Comparison of ENCODE assay signal across 25 cellular contexts in the genomic region with DNA sequence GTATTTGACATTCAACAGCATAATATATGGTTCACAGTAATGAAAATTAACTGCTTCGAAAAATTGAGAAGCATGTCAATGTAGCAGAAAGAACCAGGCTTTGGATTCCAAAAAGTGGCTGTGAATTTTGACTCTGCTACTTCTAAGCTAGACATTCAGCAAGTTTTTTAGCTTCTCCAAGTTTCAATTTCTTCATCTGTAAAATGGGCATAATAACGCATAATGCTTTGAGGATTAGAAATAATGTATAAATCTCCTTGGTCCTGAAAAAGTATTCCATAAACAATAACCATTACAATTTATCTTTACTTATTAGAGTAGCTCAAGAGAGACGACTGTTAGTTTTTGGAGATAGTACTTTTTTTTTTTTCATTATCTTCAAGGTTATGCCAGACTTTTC. TPM values are rescaled to one million over a fixed set of nuclear protein-coding genes. Genes with fewer than 3 reads are reported as not detected.
A peak's percentile ranks its signal among the peaks of the same experiment; 100 is the strongest.
DNase-seq lines count a peak whose midpoint lies in the region; ATAC-seq, FAIRE-seq and TF ChIP-seq lines count a peak whose summit lies in the region.
"Had no signal": no experiment of that assay in that cellular context is flagged by ENCODE, and none has a peak within 500 bp of the region (broad histone marks: within the 10 kb centered on the region; RNA-seq: fewer than 3 reads in every experiment).

No MANE protein-coding gene starts in this region.

- DNase-seq in HepG2 (ENCODE audit: low spot score) (no peak), right lobe of liver (no peak), K562 (ENCODE audit: extremely low read depth in 1 of 4, low spot score in 3 of 4) (no peak), type B pancreatic cell (ENCODE audit: extremely low spot score, unreplicated experiment) (no peak), NCI-H1436 treated with DMSO at 0.1 percent for 48 hours (lab: John Stamatoyannopoulos, UW) (no peak)
- DNase-seq in central memory CD4-positive, alpha-beta T cell, result no peak
- DNase-seq: 8988T; ACHN; BE2C; C1 segment of cervical spinal cord; Calu3; CD4-positive, alpha-beta memory T cell; CD4-positive, CD25-positive, alpha-beta regulatory T cell; CD8-positive, alpha-beta memory T cell; COR-L47; DMS79 treated with DMSO at 0.1 percent for 48 hours; GF-D8 had no signal

- FAIRE-seq in HepG2 (lab: Jason Lieb, UNC), result no peak
- no peak for FAIRE-seq in K562 (lab: Jason Lieb, UNC)
- FAIRE-seq: A204.1, D721Med, G401.6, GM12891 had no signal

- H3K27ac ChIP-seq in HepG2 (ENCODE audit: extremely low read length, insufficient read depth, low read length) (no peak overlapping the region), right lobe of liver (no peak overlapping the region), K562 (ENCODE audit: extremely low read depth, low read depth, low read length) (no peak overlapping the region)
- H3K27ac ChIP-seq: BLaER1 had no signal

- WGBS in HepG2 (ENCODE audit: low lambda C conversion rate), result 96% methylated on average over 3 of the region's 3 CpGs
- 87% methylated on average over 3 of the region's 3 CpGs for WGBS in right lobe of liver (ENCODE audit: insufficient coverage, low coverage, low lambda C conversion rate, missing lambda C conversion rate)
- WGBS in K562 (ENCODE audit: insufficient coverage, low coverage, missing lambda C conversion rate), result 67% methylated on average over 3 of the region's 3 CpGs

- H3K4me1 ChIP-seq in HepG2 (ENCODE audit: insufficient read depth, low read length) (peaks cover 42% of the 10 kb centered on the region), right lobe of liver (peaks cover 0 to 13% (median 6%) of the 10 kb centered on the region in 4 donors), Loucy (ENCODE audit: insufficient read depth, low read length, poor library complexity, severe bottlenecking) (peaks cover 20% of the 10 kb centered on the region), K562 (replicated peaks in 1 of 2; ENCODE audit: control insufficient read depth in 2 of 2, insufficient read depth in 2 of 2, low read length in 2 of 2) (peaks cover 3 to 5% of the 10 kb centered on the region in 2 experiments; a peak in 2 of 5 replicates)
- H3K4me1 ChIP-seq: BE2C, BLaER1 had no signal

- TF ChIP-seq POLR2A in HepG2 (IDR thresholded peaks at IDR 0.05; ENCODE audit: insufficient read depth in 1 of 2, low read depth in 2 of 2, low read length in 2 of 2), result no peak
- TF ChIP-seq POLR2A in right lobe of liver (IDR thresholded peaks at IDR 0.05), result no peak
- no peak for TF ChIP-seq POLR2A in K562 (conservative IDR thresholded peaks at IDR 0.05)

- ATAC-seq in HepG2 (no peak), right lobe of liver (no peak), K562 (no peak), GM18520 (IDR thresholded peaks at IDR 0.05; ENCODE audit: unreplicated experiment) (no peak)

- H3K9me2 ChIP-seq in Loucy (replicated peaks; ENCODE audit: low read depth, low read length), result no peaks in the 10 kb centered on the region

- peak overlapping the region; percentile 89 for H3K27ac Mint-ChIP-seq in type B pancreatic cell
- H3K27ac Mint-ChIP-seq: CD4-positive, alpha-beta memory T cell; CD4-positive, CD25-positive, alpha-beta regulatory T cell; CD8-positive, alpha-beta memory T cell had no signal

- TF ChIP-seq CTCF in HepG2 (CRISPR knock-in tag; IDR thresholded peaks at IDR 0.05) (no peak), right lobe of liver (IDR thresholded peaks at IDR 0.05) (no peak), Loucy (conservative IDR thresholded peaks at IDR 0.05; ENCODE audit: low read length) (no peak), K562 (IDR thresholded peaks at IDR 0.05 in 2 of 3, conservative IDR thresholded peaks at IDR 0.05 in 1 of 3; ENCODE audit: insufficient read depth in 2 of 3, low read depth in 1 of 3, low read length in 3 of 3) (no peak), type B pancreatic cell (conservative IDR thresholded peaks at IDR 0.05) (no peak)

- intact Hi-C loops in HepG2 (cut with micrococcal nuclease; ENCODE audit: unreplicated experiment), result no loop called here
- intact Hi-C loops in right lobe of liver (cut with DNase I), result no loop called here
- intact Hi-C loops in K562 (cut with micrococcal nuclease), result loop anchor here (10.0 kb wide), 1 partner anchor 165 kb away; no protein-coding TSS in a partner anchor

- peaks cover 14% of the 10 kb centered on the region for H3K4me1 Mint-ChIP-seq in type B pancreatic cell (ENCODE audit: unreplicated experiment)

- CTCF ChIA-PET in HepG2 (lab: Yijun Ruan, JAX; ENCODE audit: low intra/inter-chr PET ratio, low total read pairs) (no interaction called here), K562 (lab: Yijun Ruan, JAX; ENCODE audit: low intra/inter-chr PET ratio) (no interaction called here)

- in situ Hi-C loops in HepG2 (cut with HindIII; ENCODE audit: extremely low pct_ligation_motif_present, low pct_unique_long_range_greater_than_20kb), result no loop called here
- in situ Hi-C loops in K562 (cut with MboI), result no loop called here

- H3K9me3 ChIP-seq in HepG2 (ENCODE audit: low read length) (no peaks in the 10 kb centered on the region), right lobe of liver (no peaks in the 10 kb centered on the region), Loucy (ENCODE audit: insufficient read depth, low read depth, low read length) (no peaks in the 10 kb centered on the region), K562 (replicated peaks; ENCODE audit: control insufficient read depth, insufficient read depth, low read depth, low read length) (no peaks in the 10 kb centered on the region)
- H3K9me3 ChIP-seq: BE2C, BLaER1 had no signal

- TF ChIP-seq RAD21 in HepG2 (CRISPR knock-in tag; IDR thresholded peaks at IDR 0.05) (no peak), K562 (CRISPR knock-in tag; conservative IDR thresholded peaks at IDR 0.05 in 1 of 2, IDR thresholded peaks at IDR 0.05 in 1 of 2) (no peak)

- H2AFZ ChIP-seq in HepG2 (ENCODE audit: low read length), result no peak overlapping the region
- H2AFZ ChIP-seq in Loucy (ENCODE audit: low read length), result no peak overlapping the region
- no peak overlapping the region for H2AFZ ChIP-seq in K562 (ENCODE audit: low read depth, low read length)

- H3K9me1 ChIP-seq in K562 (ENCODE audit: control insufficient read depth, insufficient read depth, low read length), result no peaks in the 10 kb centered on the region

- H3K79me2 ChIP-seq in HepG2 (ENCODE audit: insufficient read depth, low read length) (peaks cover 91% of the 10 kb centered on the region), Loucy (ENCODE audit: insufficient read depth, low read length) (peaks cover 90% of the 10 kb centered on the region), K562 (ENCODE audit: control insufficient read depth, insufficient read depth, low read length) (peaks cover 89% of the 10 kb centered on the region)

- peaks cover 18% of the 10 kb centered on the region for H4K20me1 ChIP-seq in HepG2 (ENCODE audit: insufficient read depth, low read length)
- H4K20me1 ChIP-seq in Loucy (ENCODE audit: insufficient read depth, low read length, poor library complexity, severe bottlenecking), result peaks cover 48% of the 10 kb centered on the region
- H4K20me1 ChIP-seq in K562 (replicated peaks; ENCODE audit: control insufficient read depth, insufficient read depth, low read length), result peaks cover 7% of the 10 kb centered on the region

- no peaks in the 10 kb centered on the region for H3F3A ChIP-seq in Loucy (ENCODE audit: low read depth)

- H3K36me3 Mint-ChIP-seq in type B pancreatic cell, result no peaks in the 10 kb centered on the region
- H3K36me3 Mint-ChIP-seq: CD4-positive, alpha-beta memory T cell; CD4-positive, CD25-positive, alpha-beta regulatory T cell; CD8-positive, alpha-beta memory T cell had no signal

- H3K36me3 ChIP-seq in HepG2 (replicated peaks in 1 of 2; ENCODE audit: control insufficient read depth in 1 of 2, insufficient read depth in 2 of 2, low read length in 2 of 2) (peaks cover 0 to under 1% of the 10 kb centered on the region in 2 experiments; a peak in 3 of 5 replicates), right lobe of liver (no peaks in the 10 kb centered on the region), Loucy (ENCODE audit: insufficient read depth, low read length) (no peaks in the 10 kb centered on the region), K562 (ENCODE audit: control insufficient read depth, insufficient read depth, low read length) (0 out of 3 replicates have a peak, but pooled peaks cover 3% of the 10 kb centered on the region)
- H3K36me3 ChIP-seq: BE2C, BLaER1 had no signal

- H3K27me3 ChIP-seq in HepG2 (ENCODE audit: control insufficient read depth in 1 of 2, insufficient read depth in 2 of 2, low read length in 2 of 2) (no peaks in the 10 kb centered on the region), right lobe of liver (no peaks in the 10 kb centered on the region), Loucy (ENCODE audit: insufficient read depth, low read length, poor library complexity, severe bottlenecking) (no peaks in the 10 kb centered on the region), K562 (ENCODE audit: control insufficient read depth in 2 of 2, insufficient read depth in 2 of 2, low read length in 2 of 2) (no peaks in the 10 kb centered on the region)
- H3K27me3 ChIP-seq: BE2C, BLaER1 had no signal

- H3K4me3 Mint-ChIP-seq in type B pancreatic cell, result no peak overlapping the region
- H3K4me3 Mint-ChIP-seq: CD14-positive monocyte; CD4-positive, alpha-beta memory T cell; CD4-positive, CD25-positive, alpha-beta regulatory T cell; CD8-positive, alpha-beta memory T cell had no signal

- POLR2A ChIA-PET in HepG2 (lab: Yijun Ruan, JAX), result interaction anchor here (1.2 kb wide), 1 partner anchor 8 kb away, joined by 4 read pairs; the partner anchor contains the start of gene BLTP3A
- POLR2A ChIA-PET in K562 (lab: Yijun Ruan, JAX), result interaction anchor here (0.6 to 2.6 kb wide), 7 partner anchors 8 to 193 kb away, joined by 3 to 9 read pairs (median 5); no protein-coding TSS in a partner anchor

- BruUV-seq in HepG2 (replicated peaks; lab: Mats Ljungman, UMichigan), result no TSS peak
- no TSS peak for BruUV-seq in K562 (replicated peaks; lab: Mats Ljungman, UMichigan)

- no peak for TF ChIP-seq EP300 in HepG2 (IDR thresholded peaks at IDR 0.05; ENCODE audit: low read depth in 2 of 2, low read length in 2 of 2)
- TF ChIP-seq EP300 in HepG2 (CRISPR knock-in tag; IDR thresholded peaks at IDR 0.05; ENCODE audit: borderline replicate concordance), result no peak
- no peak for TF ChIP-seq EP300 in K562 (IDR thresholded peaks at IDR 0.05; ENCODE audit: low read length)

- no peak overlapping the region for H3K9ac ChIP-seq in HepG2 (ENCODE audit: insufficient read depth, low read depth, low read length)
- no peak overlapping the region for H3K9ac ChIP-seq in Loucy (ENCODE audit: low read depth, low read length, poor library complexity, severe bottlenecking)
- H3K9ac ChIP-seq in K562 (ENCODE audit: insufficient read depth in 1 of 2, low read depth in 2 of 2, low read length in 2 of 2), result no peak overlapping the region
- H3K9ac ChIP-seq: BLaER1 had no signal

- H3K9me3 Mint-ChIP-seq in type B pancreatic cell, result no peaks in the 10 kb centered on the region
- H3K9me3 Mint-ChIP-seq: CD14-positive monocyte; CD4-positive, alpha-beta memory T cell; CD4-positive, CD25-positive, alpha-beta regulatory T cell; CD8-positive, alpha-beta memory T cell had no signal

- H3K4me3 ChIP-seq in HepG2 (replicated peaks in 1 of 3; ENCODE audit: insufficient read depth in 1 of 3, low read depth in 2 of 3, low read length in 3 of 3) (no peak overlapping the region), right lobe of liver (no peak overlapping the region), Loucy (ENCODE audit: low read length, poor library complexity, severe bottlenecking) (no peak overlapping the region), K562 (no peak overlapping the region)
- H3K4me3 ChIP-seq: BLaER1 had no signal

- H3K4me2 ChIP-seq in HepG2 (ENCODE audit: low read depth, low read length), result no peak overlapping the region
- H3K4me2 ChIP-seq in Loucy (ENCODE audit: low read depth, low read length, poor library complexity, severe bottlenecking), result peak overlapping the region; percentile 14
- H3K4me2 ChIP-seq in K562 (ENCODE audit: insufficient read depth, low read length), result no peak overlapping the region
- H3K4me2 ChIP-seq: BLaER1 had no signal

- H3K27me3 Mint-ChIP-seq in type B pancreatic cell, result no peaks in the 10 kb centered on the region
- H3K27me3 Mint-ChIP-seq: CD4-positive, alpha-beta memory T cell; CD4-positive, CD25-positive, alpha-beta regulatory T cell; CD8-positive, alpha-beta memory T cell had no signal

RNA-seq across cellular contexts. Expression of gene BLTP3A, which starts 7.7 kb away (rescaled TPM):
- total RNA-seq in HepG2 (2016; rRNA removed; fragmentation: Illumina TruSeq; extraction: Trizol) (24.0 and 39.3 TPM in 2 replicates), right lobe of liver (1 to 10 TPM; 5.1 to 9.2 (median 7.8) TPM), K562 (2014; rRNA removed) (14.8 and 16.7 TPM in 2 replicates), K562 (2014; rRNA removed; fragmentation: Illumina TruSeq; extraction: Trizol) (21.5 and 24.6 TPM in 2 replicates), K562 (2015; rRNA removed; fragmentation: Illumina TruSeq; extraction: Trizol) (13.3 and 14.0 TPM in 2 replicates), K562 (2021) (30.2 and 34.6 TPM in 2 replicates), type B pancreatic cell (ENCODE audit: low replicate concordance) (13.0 and 16.1 TPM in 2 replicates)
- 3.3 and 3.4 TPM in 2 replicates for total RNA-seq in HepG2 (2016; cell fraction: cytosol; rRNA removed; fragmentation: Illumina TruSeq; extraction: Trizol; ENCODE audit: low read depth)
- 23.0 and 35.8 TPM in 2 replicates for total RNA-seq in HepG2 (2016; cell fraction: insoluble cytoplasmic fraction; rRNA removed; fragmentation: Illumina TruSeq; extraction: Trizol)
- total RNA-seq in HepG2 (2016; cell fraction: membrane; rRNA removed; fragmentation: Illumina TruSeq; extraction: Trizol), result 12.6 and 13.4 TPM in 2 replicates
- total RNA-seq in HepG2 (2016; cell fraction: nucleus; rRNA removed; fragmentation: Illumina TruSeq; extraction: Trizol), result 23.1 and 25.2 TPM in 2 replicates
- polyA plus RNA-seq in HepG2 (2011; rRNA removed) (21.3 and 22.1 TPM in 2 replicates), K562 (2011; rRNA removed) (29.3 and 33.0 TPM in 2 replicates), K562 (2014; fragmentation: Illumina TruSeq; extraction: Trizol) (26.6 and 27.2 TPM in 2 replicates), K562 (2014; fragmentation: Nextera tagmentation; extraction: Ambion mirVana) (1 to 10 TPM; 7.5 to 7.7 TPM), K562 (2014; rRNA removed) (15.5 and 17.9 TPM in 2 replicates)
- 15.5 and 17.2 TPM in 2 replicates for polyA plus RNA-seq in HepG2 (2011; cell fraction: cytosol; rRNA removed)
- 16.7 and 19.3 TPM in 2 replicates for polyA plus RNA-seq in HepG2 (2011; cell fraction: nucleus; rRNA removed)
- polyA plus RNA-seq in HepG2 (2012), result 19.5 and 21.0 TPM in 2 replicates
- 1.2 and 1.3 TPM in 2 replicates for polyA plus RNA-seq in HepG2 (2016; cell fraction: cytosol; fragmentation: Illumina TruSeq; extraction: Trizol; ENCODE audit: low read depth)
- 21.1 and 22.6 TPM in 2 replicates for polyA plus RNA-seq in HepG2 (2016; cell fraction: insoluble cytoplasmic fraction; fragmentation: Illumina TruSeq; extraction: Trizol; ENCODE audit: low read depth)
- polyA plus RNA-seq in HepG2 (2016; cell fraction: membrane; fragmentation: Illumina TruSeq; extraction: Trizol; ENCODE audit: low read depth), result 3.2 and 3.9 TPM in 2 replicates
- 21.8 and 24.2 TPM in 2 replicates for polyA plus RNA-seq in HepG2 (2016; cell fraction: nucleus; fragmentation: Illumina TruSeq; extraction: Trizol; ENCODE audit: insufficient read depth, low read depth)
- 55.6 and 84.9 TPM in 2 replicates for polyA minus RNA-seq in HepG2 (2011; rRNA and poly(A)+ RNA removed; ENCODE audit: low replicate concordance)
- 37.8 and 45.9 TPM in 2 replicates for polyA minus RNA-seq in HepG2 (2011; cell fraction: cytosol; rRNA and poly(A)+ RNA removed)
- 30.8 and 44.8 TPM in 2 replicates for polyA minus RNA-seq in HepG2 (2011; cell fraction: nucleus; rRNA and poly(A)+ RNA removed)
- total RNA-seq in K562 (2011; cell fraction: chromatin; rRNA removed; ENCODE audit: low replicate concordance), result 63.2 and 83.7 TPM in 2 replicates
- 35.0 and 36.8 TPM in 2 replicates for total RNA-seq in K562 (2011; cell fraction: nucleolus; rRNA removed)
- total RNA-seq in K562 (2011; cell fraction: nucleoplasm; rRNA removed), result 39.5 and 45.3 TPM in 2 replicates
- polyA plus RNA-seq in K562 (2011; cell fraction: cytosol; rRNA removed), result 23.9 and 26.2 TPM in 2 replicates
- polyA plus RNA-seq in K562 (2011; cell fraction: nucleus; rRNA removed), result 16.4 and 18.6 TPM in 2 replicates
- polyA plus RNA-seq in K562 (2012), result 12.0 and 23.2 TPM in 2 replicates
- polyA minus RNA-seq in K562 (2011; rRNA and poly(A)+ RNA removed), result 62.1 and 71.6 TPM in 2 replicates
- 38.1 and 38.5 TPM in 2 replicates for polyA minus RNA-seq in K562 (2011; cell fraction: cytosol; rRNA and poly(A)+ RNA removed)
- polyA minus RNA-seq in K562 (2011; cell fraction: nucleus; rRNA and poly(A)+ RNA removed), result 14.1 and 23.9 TPM in 2 replicates

RNA-seq across cellular contexts. Expression of gene SNRPC, which starts 42.2 kb away (rescaled TPM):
- total RNA-seq in HepG2 (2016; rRNA removed; fragmentation: Illumina TruSeq; extraction: Trizol) (291 and 370 TPM in 2 replicates), right lobe of liver (10 to 100 TPM; 29.6 to 61.3 (median 33.3) TPM), K562 (2014; rRNA removed) (500 and 634 TPM in 2 replicates), K562 (2014; rRNA removed; fragmentation: Illumina TruSeq; extraction: Trizol) (430 and 439 TPM in 2 replicates), K562 (2015; rRNA removed; fragmentation: Illumina TruSeq; extraction: Trizol) (488 and 508 TPM in 2 replicates), K562 (2021) (415 and 433 TPM in 2 replicates), type B pancreatic cell (ENCODE audit: low replicate concordance) (109 and 134 TPM in 2 replicates)
- total RNA-seq in HepG2 (2016; cell fraction: cytosol; rRNA removed; fragmentation: Illumina TruSeq; extraction: Trizol; ENCODE audit: low read depth), result 161 and 169 TPM in 2 replicates
- 295 and 368 TPM in 2 replicates for total RNA-seq in HepG2 (2016; cell fraction: insoluble cytoplasmic fraction; rRNA removed; fragmentation: Illumina TruSeq; extraction: Trizol)
- total RNA-seq in HepG2 (2016; cell fraction: membrane; rRNA removed; fragmentation: Illumina TruSeq; extraction: Trizol), result 135 and 139 TPM in 2 replicates
- 91.8 and 101 TPM in 2 replicates for total RNA-seq in HepG2 (2016; cell fraction: nucleus; rRNA removed; fragmentation: Illumina TruSeq; extraction: Trizol)
- polyA plus RNA-seq in HepG2 (2011; rRNA removed) (212 and 226 TPM in 2 replicates), K562 (2011; rRNA removed) (495 and 598 TPM in 2 replicates), K562 (2014; fragmentation: Illumina TruSeq; extraction: Trizol) (868 and 905 TPM in 2 replicates), K562 (2014; fragmentation: Nextera tagmentation; extraction: Ambion mirVana) (100 to 1,000 TPM; 697 to 889 TPM), K562 (2014; rRNA removed) (808 and 854 TPM in 2 replicates)
- polyA plus RNA-seq in HepG2 (2011; cell fraction: cytosol; rRNA removed), result 294 and 326 TPM in 2 replicates
- polyA plus RNA-seq in HepG2 (2011; cell fraction: nucleus; rRNA removed), result 83.3 and 97.3 TPM in 2 replicates
- 181 and 228 TPM in 2 replicates for polyA plus RNA-seq in HepG2 (2012)
- polyA plus RNA-seq in HepG2 (2016; cell fraction: cytosol; fragmentation: Illumina TruSeq; extraction: Trizol; ENCODE audit: low read depth), result 220 TPM in 2 replicates
- 479 and 482 TPM in 2 replicates for polyA plus RNA-seq in HepG2 (2016; cell fraction: insoluble cytoplasmic fraction; fragmentation: Illumina TruSeq; extraction: Trizol; ENCODE audit: low read depth)
- polyA plus RNA-seq in HepG2 (2016; cell fraction: membrane; fragmentation: Illumina TruSeq; extraction: Trizol; ENCODE audit: low read depth), result 152 TPM in 2 replicates
- polyA plus RNA-seq in HepG2 (2016; cell fraction: nucleus; fragmentation: Illumina TruSeq; extraction: Trizol; ENCODE audit: insufficient read depth, low read depth), result 204 and 206 TPM in 2 replicates
- 113 and 123 TPM in 2 replicates for polyA minus RNA-seq in HepG2 (2011; rRNA and poly(A)+ RNA removed; ENCODE audit: low replicate concordance)
- polyA minus RNA-seq in HepG2 (2011; cell fraction: cytosol; rRNA and poly(A)+ RNA removed), result 55.6 and 55.7 TPM in 2 replicates
- 29.7 and 31.5 TPM in 2 replicates for polyA minus RNA-seq in HepG2 (2011; cell fraction: nucleus; rRNA and poly(A)+ RNA removed)
- total RNA-seq in K562 (2011; cell fraction: chromatin; rRNA removed; ENCODE audit: low replicate concordance), result 34.0 and 37.5 TPM in 2 replicates
- 54.7 and 59.2 TPM in 2 replicates for total RNA-seq in K562 (2011; cell fraction: nucleolus; rRNA removed)
- total RNA-seq in K562 (2011; cell fraction: nucleoplasm; rRNA removed), result 62.7 and 69.1 TPM in 2 replicates
- 883 and 1,009 TPM in 2 replicates for polyA plus RNA-seq in K562 (2011; cell fraction: cytosol; rRNA removed)
- 165 and 174 TPM in 2 replicates for polyA plus RNA-seq in K562 (2011; cell fraction: nucleus; rRNA removed)
- 407 and 437 TPM in 2 replicates for polyA plus RNA-seq in K562 (2012)
- polyA minus RNA-seq in K562 (2011; rRNA and poly(A)+ RNA removed), result 218 and 228 TPM in 2 replicates
- 104 and 122 TPM in 2 replicates for polyA minus RNA-seq in K562 (2011; cell fraction: cytosol; rRNA and poly(A)+ RNA removed)
- 21.0 and 35.1 TPM in 2 replicates for polyA minus RNA-seq in K562 (2011; cell fraction: nucleus; rRNA and poly(A)+ RNA removed)
